ENCODE assay signal across 8 cellular contexts in genomic region chr10:90960355-90960814, GRCh38. TPM values are rescaled to one million over a fixed set of nuclear protein-coding genes. Genes with fewer than 3 reads are reported as not detected.
DNase-seq lines count a peak whose midpoint lies in the region; ATAC-seq and TF ChIP-seq lines count a peak whose summit lies in the region.
"Had no signal": no experiment of that assay in that cellular context is flagged by ENCODE, and none has a peak within 500 bp of the region (broad histone marks: within the 10 kb centered on the region; RNA-seq: fewer than 3 reads in every experiment).

No MANE protein-coding gene starts in this region.

- H3K36me3 ChIP-seq in brain microvascular endothelial cell (replicated peaks) = no peaks in the 10 kb centered on the region

- TF ChIP-seq CTCF in brain microvascular endothelial cell (IDR thresholded peaks at IDR 0.05; ENCODE audit: low read depth, low read length, missing control alignments) = peak; percentile 26

- ATAC-seq in GM18873 (IDR thresholded peaks at IDR 0.05; ENCODE audit: low FRiP score, unreplicated experiment) (peak; percentile 52), HG03066 (IDR thresholded peaks at IDR 0.05; ENCODE audit: low read depth, unreplicated experiment) (peak; percentile 52)

- in situ Hi-C loops in brain microvascular endothelial cell (cut with HindIII; ENCODE audit: low pct_ligation_motif_present, low sequenced_read_pairs) = no loop called here

- H3K4me3 ChIP-seq in brain microvascular endothelial cell (ENCODE audit: low read depth, low read length) = no peak overlapping the region
- H3K4me3 ChIP-seq: SK-N-MC had no signal

- no peaks in the 10 kb centered on the region for H3K27me3 ChIP-seq in brain microvascular endothelial cell (replicated peaks)

- H3K27ac ChIP-seq in brain microvascular endothelial cell = peak overlapping the region; percentile 49
- H3K27ac ChIP-seq: SK-N-MC had no signal

- peak; percentile 96 for DNase-seq in brain microvascular endothelial cell
- DNase-seq in renal cortical epithelial cell (ENCODE audit: low read depth) = peak; percentile 76
- DNase-seq in NCI-H1105 (lab: John Stamatoyannopoulos, UW) = no peak
- DNase-seq in medulla oblongata (ENCODE audit: extremely low spot score) = no peak
- no peak for DNase-seq in HuH-7.5 (ENCODE audit: low spot score)

RNA-seq across cellular contexts. Expression of gene ANKRD1, which starts 39.5 kb away (rescaled TPM):
- 12.6 and 123 TPM in 2 replicates for total RNA-seq in renal cortical epithelial cell

Comparison
In these comparisons a context has a peak if more than half of its experiments do, and no peak if none do; other contexts are left out.
1. DNase-seq: peak in brain microvascular endothelial cell (single experiment) and renal cortical epithelial cell (single experiment); none in NCI-H1105 (single experiment), medulla oblongata (single experiment) and HuH-7.5 (single experiment).